In the genomic region with DNA sequence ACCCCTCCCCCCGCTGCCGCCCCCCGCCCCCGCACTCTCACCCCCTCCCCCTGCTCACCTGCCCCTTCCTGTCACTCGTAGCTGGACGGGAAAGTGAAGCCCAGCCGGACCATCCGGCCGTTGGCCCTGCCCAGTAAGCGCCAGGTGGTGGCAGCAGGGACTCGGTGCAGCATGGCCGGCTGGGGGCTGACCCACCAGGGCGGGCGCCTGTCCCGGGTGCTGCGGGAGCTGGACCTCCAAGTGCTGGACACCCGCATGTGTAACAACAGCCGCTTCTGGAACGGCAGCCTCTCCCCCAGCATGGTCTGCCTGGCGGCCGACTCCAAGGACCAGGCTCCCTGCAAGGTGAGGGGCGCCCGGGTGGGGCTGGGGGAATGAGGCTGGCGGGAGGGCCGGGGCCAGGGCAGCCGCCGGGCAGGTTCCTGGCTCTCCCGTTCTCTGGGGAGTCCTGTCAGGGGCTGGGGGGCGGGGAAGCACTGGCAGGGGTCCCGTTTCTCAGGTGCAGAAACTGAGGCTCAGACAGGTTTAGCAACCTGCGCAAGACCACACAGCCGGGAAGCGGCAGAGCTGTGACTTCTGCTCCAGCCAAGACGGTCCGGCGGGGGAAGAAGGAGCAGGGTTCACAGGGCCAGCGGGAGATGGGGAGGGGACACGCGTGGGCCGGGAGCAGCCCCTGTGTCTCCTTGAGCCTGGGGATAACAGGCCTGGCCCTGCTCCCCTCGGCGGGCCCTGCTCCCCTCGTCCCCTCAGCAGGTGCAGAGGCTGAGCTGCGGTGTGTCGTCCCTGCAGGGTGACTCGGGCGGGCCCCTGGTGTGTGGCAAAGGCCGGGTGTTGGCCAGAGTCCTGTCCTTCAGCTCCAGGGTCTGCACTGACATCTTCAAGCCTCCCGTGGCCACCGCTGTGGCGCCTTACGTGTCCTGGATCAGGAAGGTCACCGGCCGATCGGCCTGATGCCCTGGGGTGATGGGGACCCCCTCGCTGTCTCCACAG, we compare ENCODE assay signal across 1 cellular context.
A peak's percentile ranks its signal among the peaks of the same experiment; 100 is the strongest.
TF ChIP-seq lines count a peak whose summit lies in the region.

No MANE protein-coding gene starts in this region.

TF ChIP-seq in HepG2, 621 proteins besides CTCF, POLR2A, EP300 and RAD21:
- TF ChIP-seq, protein P1, sequence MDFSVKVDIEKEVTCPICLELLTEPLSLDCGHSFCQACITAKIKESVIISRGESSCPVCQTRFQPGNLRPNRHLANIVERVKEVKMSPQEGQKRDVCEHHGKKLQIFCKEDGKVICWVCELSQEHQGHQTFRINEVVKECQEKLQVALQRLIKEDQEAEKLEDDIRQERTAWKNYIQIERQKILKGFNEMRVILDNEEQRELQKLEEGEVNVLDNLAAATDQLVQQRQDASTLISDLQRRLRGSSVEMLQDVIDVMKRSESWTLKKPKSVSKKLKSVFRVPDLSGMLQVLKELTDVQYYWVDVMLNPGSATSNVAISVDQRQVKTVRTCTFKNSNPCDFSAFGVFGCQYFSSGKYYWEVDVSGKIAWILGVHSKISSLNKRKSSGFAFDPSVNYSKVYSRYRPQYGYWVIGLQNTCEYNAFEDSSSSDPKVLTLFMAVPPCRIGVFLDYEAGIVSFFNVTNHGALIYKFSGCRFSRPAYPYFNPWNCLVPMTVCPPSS (IDR thresholded peaks at IDR 0.05) = no peak
- TF ChIP-seq ZNF768 (CRISPR knock-in tag; IDR thresholded peaks at IDR 0.05) = peak; percentile 94
- peak; percentile 39 for TF ChIP-seq STAG1 (CRISPR knock-in tag; IDR thresholded peaks at IDR 0.05)
- no peak for TF ChIP-seq ZSCAN30 (CRISPR knock-in tag; IDR thresholded peaks at IDR 0.05)
- no peak for TF ChIP-seq ATM (IDR thresholded peaks at IDR 0.05; ENCODE audit: borderline replicate concordance)
- TF ChIP-seq ZNF33A (CRISPR knock-in tag; IDR thresholded peaks at IDR 0.05; ENCODE audit: borderline replicate concordance) = no peak
- no peak for TF ChIP-seq CBX2 (IDR thresholded peaks at IDR 0.05; ENCODE audit: low read depth, low read length)
- TF ChIP-seq CBX2 (CRISPR knock-in tag; IDR thresholded peaks at IDR 0.05; ENCODE audit: low read depth) = no peak
- no peak for TF ChIP-seq ZNF256 (CRISPR knock-in tag; conservative IDR thresholded peaks at IDR 0.05)
- no peak for TF ChIP-seq ZNF749 (CRISPR knock-in tag; IDR thresholded peaks at IDR 0.05; ENCODE audit: borderline replicate concordance)
- no peak for TF ChIP-seq AGO1 (IDR thresholded peaks at IDR 0.05; ENCODE audit: low read depth, low read length, poor library complexity, severe bottlenecking)
- TF ChIP-seq, protein P2, sequence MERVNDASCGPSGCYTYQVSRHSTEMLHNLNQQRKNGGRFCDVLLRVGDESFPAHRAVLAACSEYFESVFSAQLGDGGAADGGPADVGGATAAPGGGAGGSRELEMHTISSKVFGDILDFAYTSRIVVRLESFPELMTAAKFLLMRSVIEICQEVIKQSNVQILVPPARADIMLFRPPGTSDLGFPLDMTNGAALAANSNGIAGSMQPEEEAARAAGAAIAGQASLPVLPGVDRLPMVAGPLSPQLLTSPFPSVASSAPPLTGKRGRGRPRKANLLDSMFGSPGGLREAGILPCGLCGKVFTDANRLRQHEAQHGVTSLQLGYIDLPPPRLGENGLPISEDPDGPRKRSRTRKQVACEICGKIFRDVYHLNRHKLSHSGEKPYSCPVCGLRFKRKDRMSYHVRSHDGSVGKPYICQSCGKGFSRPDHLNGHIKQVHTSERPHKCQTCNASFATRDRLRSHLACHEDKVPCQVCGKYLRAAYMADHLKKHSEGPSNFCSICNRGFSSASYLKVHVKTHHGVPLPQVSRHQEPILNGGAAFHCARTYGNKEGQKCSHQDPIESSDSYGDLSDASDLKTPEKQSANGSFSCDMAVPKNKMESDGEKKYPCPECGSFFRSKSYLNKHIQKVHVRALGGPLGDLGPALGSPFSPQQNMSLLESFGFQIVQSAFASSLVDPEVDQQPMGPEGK (CRISPR knock-in tag; IDR thresholded peaks at IDR 0.05) = 0 out of 2 replicates have a peak, but pooled peaks have one; percentile 21
- TF ChIP-seq XRCC5 (optimal IDR thresholded peaks at IDR 0.05; ENCODE audit: low read length) = no peak
- no peak for TF ChIP-seq ZNF7 (CRISPR knock-in tag; IDR thresholded peaks at IDR 0.05)
- TF ChIP-seq ELF4 (CRISPR knock-in tag; IDR thresholded peaks at IDR 0.05; ENCODE audit: borderline replicate concordance) = no peak
- peak; percentile 4 for TF ChIP-seq SRSF1 (optimal IDR thresholded peaks at IDR 0.05; ENCODE audit: low read depth, low read length)
- no peak for TF ChIP-seq MIER3 (CRISPR knock-in tag; IDR thresholded peaks at IDR 0.05; ENCODE audit: borderline replicate concordance)
- TF ChIP-seq ZNF121 (CRISPR knock-in tag; IDR thresholded peaks at IDR 0.05) = no peak
- 0 out of 2 replicates have a peak, but pooled peaks have one; percentile 19 for TF ChIP-seq HNRNPL (IDR thresholded peaks at IDR 0.05; ENCODE audit: low read depth, low read length)
